40 cellular contexts compared by ENCODE assay signal in the genomic region with DNA sequence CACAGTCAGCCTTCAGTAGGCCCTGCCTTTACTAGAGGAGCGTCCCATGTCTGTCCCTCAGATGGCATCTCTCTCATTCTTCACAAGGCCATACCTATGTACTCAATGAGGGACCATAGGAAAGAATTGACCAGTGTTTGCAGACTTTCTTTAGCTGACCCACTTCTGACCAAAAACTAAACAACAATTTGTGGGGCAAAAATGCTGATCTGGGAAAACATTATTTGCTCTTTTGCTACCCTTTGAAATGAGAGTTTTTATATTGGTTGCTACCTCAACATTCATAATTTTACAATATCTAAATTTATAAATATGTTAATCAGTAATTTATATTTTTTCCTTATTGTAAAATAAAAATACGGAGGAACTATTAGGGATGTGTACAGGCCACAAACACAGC.
"Had no signal": no experiment of that assay in that cellular context is flagged by ENCODE, and none has a peak within 500 bp of the region (broad histone marks: within the 10 kb centered on the region; RNA-seq: fewer than 3 reads in every experiment).

No MANE protein-coding gene starts in this region.

- H3K36me3 Mint-ChIP-seq: activated naive CD4-positive, alpha-beta T cell treated with anti-CD3 and anti-CD28 coated beads, Interleukin-2, amount 10 ng/mL, durations not matched to agents 7 days and 5 days; activated naive CD4-positive, alpha-beta T cell treated with anti-CD3 and anti-CD28 coated beads, Interleukin-2, amount 50 U/mL, for 24 hours; activated naive CD4-positive, alpha-beta T cell treated with anti-CD3 and anti-CD28 coated beads, Interleukin-2, amount 50 U/mL, for 72 hours; activated naive CD8-positive, alpha-beta T cell; activated naive CD8-positive, alpha-beta T cell treated with anti-CD3 and anti-CD28 coated beads for 36 hours; activated naive CD8-positive, alpha-beta T cell treated with anti-CD3 and anti-CD28 coated beads, Interleukin-2, amount 10 ng/mL, durations not matched to agents 7 days and 5 days; brain had no signal

- H3K27ac ChIP-seq: adrenal gland, ascending aorta, body of pancreas, brain microvascular endothelial cell, breast epithelium, cardiac muscle cell had no signal

- ATAC-seq: activated naive CD4-positive, alpha-beta T cell treated with anti-CD3 and anti-CD28 coated beads, Interleukin-2, amount 50 U/mL, for 72 hours; activated naive CD8-positive, alpha-beta T cell treated with anti-CD3 and anti-CD28 coated beads, Interleukin-2, amount 50 U/mL, for 24 hours; activated T-cell treated with anti-CD3 and anti-CD28 coated beads, Interleukin-2, amount 50 U/mL, for 4 hours; activated T-cell treated with anti-CD3 and anti-CD28 coated beads, Interleukin-2, amount 50 U/mL, for 72 hours; activated T-helper 17 cell treated with anti-CD3 and anti-CD28 coated beads, Interleukin-2, amount 50 U/mL, for 72 hours; body of pancreas had no signal

- H3K27me3 ChIP-seq: adrenal gland, ascending aorta, body of pancreas, brain microvascular endothelial cell, breast epithelium, cardiac muscle cell had no signal

- H3K9me3 Mint-ChIP-seq: activated naive CD4-positive, alpha-beta T cell treated with anti-CD3 and anti-CD28 coated beads for 36 hours; activated naive CD4-positive, alpha-beta T cell treated with anti-CD3 and anti-CD28 coated beads, Interleukin-2, amount 10 ng/mL, durations not matched to agents 7 days and 5 days; activated naive CD4-positive, alpha-beta T cell treated with anti-CD3 and anti-CD28 coated beads, Interleukin-2, amount 50 U/mL, for 24 hours; activated naive CD4-positive, alpha-beta T cell treated with anti-CD3 and anti-CD28 coated beads, Interleukin-2, amount 50 U/mL, for 72 hours; activated naive CD8-positive, alpha-beta T cell treated with anti-CD3 and anti-CD28 coated beads for 36 hours; activated naive CD8-positive, alpha-beta T cell treated with anti-CD3 and anti-CD28 coated beads, Interleukin-2, amount 10 ng/mL, durations not matched to agents 7 days and 5 days; activated naive CD8-positive, alpha-beta T cell treated with anti-CD3 and anti-CD28 coated beads, Interleukin-2, amount 50 U/mL, for 24 hours; activated T-cell treated with anti-CD3 and anti-CD28 coated beads, Interleukin-2, amount 50 U/mL, for 24 hours; activated T-cell treated with anti-CD3 and anti-CD28 coated beads, Interleukin-2, amount 50 U/mL, for 4 hours; activated T-cell treated with anti-CD3 and anti-CD28 coated beads, Interleukin-2, amount 50 U/mL, for 72 hours; activated T-helper 1 cell treated with anti-CD3 and anti-CD28 coated beads, Interleukin-12 subunit alpha, Interleukin-12 subunit beta, Interleukin-2, Interleukin-4 antibody, amounts not matched to agents 30 ng/mL and 10 ng/mL and 1 ng/mL, durations not matched to agents 14 hours and 24 hours and 36 hours; activated T-helper 17 cell treated with anti-CD3 and anti-CD28 coated beads, Interleukin-2, amount 50 U/mL, for 72 hours; activated T-helper 2 cell treated with anti-CD3 and anti-CD28 coated beads, Interferon-gamma antibody, Interleukin-2, Interleukin-4, amounts not matched to agents 10 μg/mL and 5 μg/mL and 100 μg/mL, durations not matched to agents 14 hours and 24 hours and 36 hours; central memory CD8-positive, alpha-beta T cell had no signal

- H3K4me1 ChIP-seq: adrenal gland, ascending aorta, body of pancreas, breast epithelium had no signal

- H3K4me1 Mint-ChIP-seq: activated naive CD4-positive, alpha-beta T cell treated with anti-CD3 and anti-CD28 coated beads, Interleukin-2, amount 10 ng/mL, durations not matched to agents 7 days and 5 days; activated naive CD4-positive, alpha-beta T cell treated with anti-CD3 and anti-CD28 coated beads, Interleukin-2, amount 50 U/mL, for 24 hours; activated naive CD8-positive, alpha-beta T cell treated with anti-CD3 and anti-CD28 coated beads, Interleukin-2, amount 10 ng/mL, durations not matched to agents 7 days and 5 days; activated naive CD8-positive, alpha-beta T cell treated with anti-CD3 and anti-CD28 coated beads, Interleukin-2, amount 50 U/mL, for 24 hours; central memory CD8-positive, alpha-beta T cell had no signal

- H3K4me3 Mint-ChIP-seq: activated naive CD4-positive, alpha-beta T cell treated with anti-CD3 and anti-CD28 coated beads for 36 hours; activated naive CD4-positive, alpha-beta T cell treated with anti-CD3 and anti-CD28 coated beads, Interleukin-2, amount 10 ng/mL, durations not matched to agents 7 days and 5 days; activated naive CD4-positive, alpha-beta T cell treated with anti-CD3 and anti-CD28 coated beads, Interleukin-2, amount 50 U/mL, for 24 hours; activated naive CD8-positive, alpha-beta T cell; activated naive CD8-positive, alpha-beta T cell treated with anti-CD3 and anti-CD28 coated beads for 36 hours; activated naive CD8-positive, alpha-beta T cell treated with anti-CD3 and anti-CD28 coated beads, Interleukin-2, amount 10 ng/mL, durations not matched to agents 7 days and 5 days; activated naive CD8-positive, alpha-beta T cell treated with anti-CD3 and anti-CD28 coated beads, Interleukin-2, amount 50 U/mL, for 24 hours; activated T-cell treated with anti-CD3 and anti-CD28 coated beads, Interleukin-2, amount 50 U/mL, for 24 hours; activated T-cell treated with anti-CD3 and anti-CD28 coated beads, Interleukin-2, amount 50 U/mL, for 4 hours; activated T-cell treated with anti-CD3 and anti-CD28 coated beads, Interleukin-2, amount 50 U/mL, for 72 hours; activated T-helper 1 cell treated with anti-CD3 and anti-CD28 coated beads, Interleukin-12 subunit alpha, Interleukin-12 subunit beta, Interleukin-2, Interleukin-4 antibody, amounts not matched to agents 30 ng/mL and 10 ng/mL and 1 ng/mL, durations not matched to agents 14 hours and 24 hours and 36 hours; activated T-helper 17 cell treated with anti-CD3 and anti-CD28 coated beads, Interleukin-2, amount 50 U/mL, for 72 hours; brain; central memory CD8-positive, alpha-beta T cell had no signal

- DNase-seq: activated effector memory CD4-positive, alpha-beta T cell treated with anti-CD3 and anti-CD28 coated beads, Interleukin-2, amount 50 U/mL, for 16 hours; activated effector memory CD4-positive, alpha-beta T cell treated with Interleukin-2 at 50 U/mL for 16 hours; activated gamma-delta T cell; activated gamma-delta T cell treated with Interleukin-2 at 50 U/mL for 16 hours; activated naive CD4-positive, alpha-beta T cell; activated naive CD4-positive, alpha-beta T cell treated with anti-CD3 and anti-CD28 coated beads for 36 hours; activated naive CD4-positive, alpha-beta T cell treated with anti-CD3 and anti-CD28 coated beads, Interleukin-2, amount 10 ng/mL, durations not matched to agents 7 days and 5 days; activated naive CD4-positive, alpha-beta T cell treated with anti-CD3 and anti-CD28 coated beads, Interleukin-2, amount 50 U/mL, for 16 hours; activated naive CD4-positive, alpha-beta T cell treated with Interleukin-2 at 50 U/mL for 16 hours; activated naive CD8-positive, alpha-beta T cell treated with anti-CD3 and anti-CD28 coated beads for 36 hours; activated naive CD8-positive, alpha-beta T cell treated with anti-CD3 and anti-CD28 coated beads, Interleukin-2, amount 10 ng/mL, durations not matched to agents 7 days and 5 days; activated naive CD8-positive, alpha-beta T cell treated with anti-CD3 and anti-CD28 coated beads, Interleukin-2, amount 50 U/mL, for 24 hours; activated T-cell treated with anti-CD3 and anti-CD28 coated beads, Interleukin-2, amount 50 U/mL, for 1 hour; activated T-cell treated with anti-CD3 and anti-CD28 coated beads, Interleukin-2, amount 50 U/mL, for 24 hours; activated T-cell treated with anti-CD3 and anti-CD28 coated beads, Interleukin-2, amount 50 U/mL, for 4 hours; activated T-cell treated with anti-CD3 and anti-CD28 coated beads, Interleukin-2, amount 50 U/mL, for 48 hours; activated T-cell treated with anti-CD3 and anti-CD28 coated beads, Interleukin-2, amount 50 U/mL, for 72 hours; adrenal gland; amniotic stem cell; amygdala; anterior cingulate cortex; aorta; body of pancreas; brain microvascular endothelial cell; caudate nucleus; central memory CD4-positive, alpha-beta T cell; cerebellar nuclear complex had no signal

- H3K36me3 ChIP-seq: adrenal gland, ascending aorta, brain microvascular endothelial cell, breast epithelium, cardiac muscle cell had no signal

- H3K9me3 ChIP-seq: adrenal gland, ascending aorta, body of pancreas, breast epithelium had no signal

- FAIRE-seq: astrocyte, bronchial epithelial cell had no signal

- H3K27ac Mint-ChIP-seq: activated naive CD4-positive, alpha-beta T cell treated with anti-CD3 and anti-CD28 coated beads for 36 hours; activated naive CD4-positive, alpha-beta T cell treated with anti-CD3 and anti-CD28 coated beads, Interleukin-2, amount 10 ng/mL, durations not matched to agents 7 days and 5 days; activated naive CD4-positive, alpha-beta T cell treated with anti-CD3 and anti-CD28 coated beads, Interleukin-2, amount 50 U/mL, for 24 hours; activated naive CD4-positive, alpha-beta T cell treated with anti-CD3 and anti-CD28 coated beads, Interleukin-2, amount 50 U/mL, for 72 hours; activated naive CD8-positive, alpha-beta T cell; activated naive CD8-positive, alpha-beta T cell treated with anti-CD3 and anti-CD28 coated beads for 36 hours; activated naive CD8-positive, alpha-beta T cell treated with anti-CD3 and anti-CD28 coated beads, Interleukin-2, amount 10 ng/mL, durations not matched to agents 7 days and 5 days; activated naive CD8-positive, alpha-beta T cell treated with anti-CD3 and anti-CD28 coated beads, Interleukin-2, amount 50 U/mL, for 24 hours; activated T-cell treated with anti-CD3 and anti-CD28 coated beads, Interleukin-2, amount 50 U/mL, for 24 hours; activated T-cell treated with anti-CD3 and anti-CD28 coated beads, Interleukin-2, amount 50 U/mL, for 72 hours; activated T-helper 1 cell treated with anti-CD3 and anti-CD28 coated beads, Interleukin-12 subunit alpha, Interleukin-12 subunit beta, Interleukin-2, Interleukin-4 antibody, amounts not matched to agents 30 ng/mL and 10 ng/mL and 1 ng/mL, durations not matched to agents 14 hours and 24 hours and 36 hours; activated T-helper 17 cell treated with anti-CD3 and anti-CD28 coated beads, Interleukin-2, amount 50 U/mL, for 72 hours; activated T-helper 2 cell treated with anti-CD3 and anti-CD28 coated beads, Interferon-gamma antibody, Interleukin-2, Interleukin-4, amounts not matched to agents 10 μg/mL and 5 μg/mL and 100 μg/mL, durations not matched to agents 14 hours and 24 hours and 36 hours; brain had no signal

- H3K27me3 Mint-ChIP-seq: activated naive CD8-positive, alpha-beta T cell treated with anti-CD3 and anti-CD28 coated beads, Interleukin-2, amount 10 ng/mL, durations not matched to agents 7 days and 5 days; activated naive CD8-positive, alpha-beta T cell treated with anti-CD3 and anti-CD28 coated beads, Interleukin-2, amount 50 U/mL, for 24 hours; activated T-helper 17 cell treated with anti-CD3 and anti-CD28 coated beads, Interleukin-2, amount 50 U/mL, for 72 hours had no signal

- H3K4me3 ChIP-seq: adrenal gland, ascending aorta, body of pancreas, breast epithelium, cardiac muscle cell had no signal
